8 cellular contexts compared by ENCODE assay signal in genomic region chr7:87874066-87874465, GRCh38. TPM values are rescaled to one million over a fixed set of nuclear protein-coding genes. Genes with fewer than 3 reads are reported as not detected.
DNase-seq lines count a peak whose midpoint lies in the region; ATAC-seq and TF ChIP-seq lines count a peak whose summit lies in the region.

No MANE protein-coding gene starts in this region.

- DNase-seq in activated T-cell treated with anti-CD3 and anti-CD28 coated beads, Interleukin-2, amount 50 U/mL, for 72 hours = no peak
- no peak for DNase-seq in activated T-cell treated with anti-CD3 and anti-CD28 coated beads, Interleukin-2, amount 50 U/mL, for 1 hour
- DNase-seq in OCI-LY7 (ENCODE audit: low spot score) = peak; percentile 42
- DNase-seq in stomach = no peak
- no peak for DNase-seq in NCI-H187 treated with DMSO at 0.1 percent for 48 hours (lab: John Stamatoyannopoulos, UW)

- H3K9me3 Mint-ChIP-seq in activated T-cell treated with anti-CD3 and anti-CD28 coated beads, Interleukin-2, amount 50 U/mL, for 72 hours = peaks cover 6 to 7% of the 10 kb centered on the region in 2 donors
- H3K9me3 Mint-ChIP-seq in dendritic cell treated with granulocyte-macrophage colony-stimulating factor and Interleukin-4, amounts not matched to agents 40 ng/mL and 50 ng/mL, for 4 days = peaks cover 18% of the 10 kb centered on the region

- POLR2A ChIA-PET in OCI-LY7 (lab: Charles Lee) = interaction anchor here (0.7 to 1.8 kb wide), 3 partner anchors 16 to 720 kb away, joined by 3 to 8 read pairs (median 4); partner anchors contain the start of gene ADAM22

- ATAC-seq in activated T-cell treated with anti-CD3 and anti-CD28 coated beads, Interleukin-2, amount 50 U/mL, for 72 hours (replicated peaks in 1 of 2) = no peak
- ATAC-seq in HG02763 (IDR thresholded peaks at IDR 0.05; ENCODE audit: unreplicated experiment) (no peak), HG02852 (IDR thresholded peaks at IDR 0.05; ENCODE audit: unreplicated experiment) (no peak)

- peak overlapping the region; percentile 89 for H3K4me2 ChIP-seq in OCI-LY7 (ENCODE audit: low read length)

- H3K9me3 ChIP-seq in OCI-LY7 (ENCODE audit: low read length) (peaks cover 38% of the 10 kb centered on the region), stomach (peaks cover 0 to 21% (median 5%) of the 10 kb centered on the region in 4 donors)

- H3K4me1 ChIP-seq in OCI-LY7 (ENCODE audit: insufficient read depth, low read length, poor library complexity, severe bottlenecking) = peaks cover 23% of the 10 kb centered on the region
- peaks cover 0 to 46% (median 22%) of the 10 kb centered on the region in 4 donors for H3K4me1 ChIP-seq in stomach

- CTCF ChIA-PET in OCI-LY7 (lab: Charles Lee; ENCODE audit: unreplicated experiment) = no interaction called here

- peaks cover 20% of the 10 kb centered on the region for H4K20me1 ChIP-seq in OCI-LY7 (ENCODE audit: insufficient read depth, low read length)

- intact Hi-C loops in OCI-LY7 (cut with micrococcal nuclease; ENCODE audit: unreplicated experiment) (no loop called here), stomach (cut with DNase I; ENCODE audit: low total_unique reads) (no loop called here)
- intact Hi-C loops in dendritic cell treated with granulocyte-macrophage colony-stimulating factor and Interleukin-4, amounts not matched to agents 40 ng/mL and 50 ng/mL, for 4 days (cut with micrococcal nuclease) = loop anchor here (5.0 kb wide), 1 partner anchor 657 kb away; the partner anchor contains the start of gene TMEM243

- 61 to 76% (median 69%) methylated on average over 4 of the region's 4 CpGs for WGBS in stomach, 5 donors

- TF ChIP-seq POLR2A in stomach (IDR thresholded peaks at IDR 0.05) = no peak

- H3K79me2 ChIP-seq in OCI-LY7 (ENCODE audit: insufficient read depth, low read depth, low read length) = peaks cover 92% of the 10 kb centered on the region

- H3K27me3 ChIP-seq in stomach = no peaks in the 10 kb centered on the region

- H3K4me3 Mint-ChIP-seq in activated T-cell treated with anti-CD3 and anti-CD28 coated beads, Interleukin-2, amount 50 U/mL, for 72 hours = peak overlapping the region; percentile 92 to 95
- peak overlapping the region; percentile 96 for H3K4me3 Mint-ChIP-seq in dendritic cell treated with granulocyte-macrophage colony-stimulating factor and Interleukin-4, amounts not matched to agents 40 ng/mL and 50 ng/mL, for 4 days

- H3K36me3 Mint-ChIP-seq in activated T-cell treated with anti-CD3 and anti-CD28 coated beads, Interleukin-2, amount 50 U/mL, for 72 hours (ENCODE audit: insufficient read depth in 2 of 2) = peaks cover 23 to 36% of the 10 kb centered on the region in 2 donors
- H3K36me3 Mint-ChIP-seq in dendritic cell treated with granulocyte-macrophage colony-stimulating factor and Interleukin-4, amounts not matched to agents 40 ng/mL and 50 ng/mL, for 4 days (ENCODE audit: low read depth) = peaks cover 45% of the 10 kb centered on the region

- no peak overlapping the region for H2AFZ ChIP-seq in OCI-LY7 (ENCODE audit: low read length)

- peak overlapping the region; percentile 58 for H3K27ac Mint-ChIP-seq in activated T-cell treated with anti-CD3 and anti-CD28 coated beads, Interleukin-2, amount 50 U/mL, for 72 hours
- peak overlapping the region; percentile 100 for H3K27ac Mint-ChIP-seq in dendritic cell treated with granulocyte-macrophage colony-stimulating factor and Interleukin-4, amounts not matched to agents 40 ng/mL and 50 ng/mL, for 4 days

- no peak for TF ChIP-seq EP300 in stomach (IDR thresholded peaks at IDR 0.05)

- no peaks in the 10 kb centered on the region for H3K9me2 ChIP-seq in OCI-LY7 (ENCODE audit: insufficient read depth, low read length)

- H3K27me3 Mint-ChIP-seq in activated T-cell treated with anti-CD3 and anti-CD28 coated beads, Interleukin-2, amount 50 U/mL, for 72 hours (ENCODE audit: low read depth) = no peaks in the 10 kb centered on the region
- H3K27me3 Mint-ChIP-seq in dendritic cell treated with granulocyte-macrophage colony-stimulating factor and Interleukin-4, amounts not matched to agents 40 ng/mL and 50 ng/mL, for 4 days = no peaks in the 10 kb centered on the region

- H3K4me3 ChIP-seq in OCI-LY7 (ENCODE audit: low read depth, low read length, poor library complexity, severe bottlenecking) (peak overlapping the region; percentile 94), stomach (peak overlapping the region in 1 of 4 donors; percentile 81)

- H3K4me1 Mint-ChIP-seq in activated T-cell treated with anti-CD3 and anti-CD28 coated beads, Interleukin-2, amount 50 U/mL, for 72 hours (ENCODE audit: low read depth) = peaks cover 43% of the 10 kb centered on the region
- H3K4me1 Mint-ChIP-seq in dendritic cell treated with granulocyte-macrophage colony-stimulating factor and Interleukin-4, amounts not matched to agents 40 ng/mL and 50 ng/mL, for 4 days (ENCODE audit: low read depth) = peaks cover 51% of the 10 kb centered on the region

- H3K27ac ChIP-seq in OCI-LY7 (ENCODE audit: low read depth, low read length, poor library complexity, severe bottlenecking) = peak overlapping the region; percentile 99
- H3K27ac ChIP-seq in stomach = peak overlapping the region in 3 of 5 donors; percentile 3 to 98 (median 97)

- no TSS peak for BruUV-seq in OCI-LY7 (replicated peaks; lab: Mats Ljungman, UMichigan)

- TF ChIP-seq CTCF in OCI-LY7 (conservative IDR thresholded peaks at IDR 0.05; ENCODE audit: low read length) (no peak), stomach (IDR thresholded peaks at IDR 0.05) (no peak)

- peaks cover 67% of the 10 kb centered on the region for H3K36me3 ChIP-seq in OCI-LY7 (ENCODE audit: insufficient read depth, low read length)
- H3K36me3 ChIP-seq in stomach = peaks cover 0 to 14% (median 6%) of the 10 kb centered on the region in 4 donors

RNA-seq across cellular contexts. Expression of gene SLC25A40, which starts 2.1 kb away (rescaled TPM):
- total RNA-seq in activated T-cell treated with anti-CD3 and anti-CD28 coated beads, Interleukin-2, amount 50 U/mL, for 72 hours = 10 to 100 TPM; 50.3 to 53.1 TPM
- total RNA-seq in OCI-LY7 (2014; rRNA removed; shearing (Covaris generic)) = 21.0 and 22.0 TPM in 2 replicates
- total RNA-seq in OCI-LY7 (2022) = 53.6 and 66.1 TPM in 2 replicates
- total RNA-seq in stomach = 10 to 100 TPM in 2 of 5 donors, 1 to 10 TPM in 2, not detected in 1; 6.4 to 22.0 (median 11.5) TPM
- polyA plus RNA-seq in stomach = 1 to 10 TPM; 3.5 to 8.1 (median 6.5) TPM

RNA-seq across cellular contexts. Expression of gene DBF4, which starts 2.2 kb away (rescaled TPM):
- total RNA-seq in activated T-cell treated with anti-CD3 and anti-CD28 coated beads, Interleukin-2, amount 50 U/mL, for 72 hours = 10 to 100 TPM; 65.4 to 75.7 TPM
- total RNA-seq in OCI-LY7 (2014; rRNA removed; shearing (Covaris generic)) = 83.9 and 99.2 TPM in 2 replicates
- total RNA-seq in OCI-LY7 (2022) (87.9 and 95.0 TPM in 2 replicates), stomach (10 to 100 TPM in 4 of 5 donors, 1 to 10 TPM in 1; 2.0 to 29.9 (median 12.0) TPM)
- polyA plus RNA-seq in stomach = 1 to 10 TPM; 4.1 to 6.6 (median 5.9) TPM

RNA-seq across cellular contexts. Expression of gene ADAM22, which starts 60.0 kb away (rescaled TPM):
- total RNA-seq in activated T-cell treated with anti-CD3 and anti-CD28 coated beads, Interleukin-2, amount 50 U/mL, for 72 hours = 1 to 10 TPM; 2.5 to 3.2 TPM
- total RNA-seq in OCI-LY7 (2014; rRNA removed; shearing (Covaris generic)) = 12.0 and 20.4 TPM in 2 replicates
- total RNA-seq in OCI-LY7 (2022) (13.6 and 14.6 TPM in 2 replicates), stomach (10 to 100 TPM in 2 of 5 donors, 1 to 10 TPM in 1, under 1 TPM in 1, not detected in 1; 0.29 to 16.8 (median 5.9) TPM)
- under 1 TPM; 0.06 to 0.15 (median 0.15) TPM for polyA plus RNA-seq in stomach
